ENCODE assay signal across 8 cellular contexts in genomic region chr7:44073664-44074348, GRCh38. TPM values are rescaled to one million over a fixed set of nuclear protein-coding genes. Genes with fewer than 3 reads are reported as not detected.
A peak's percentile ranks its signal among the peaks of the same experiment; 100 is the strongest.
DNase-seq lines count a peak whose midpoint lies in the region; ATAC-seq and TF ChIP-seq lines count a peak whose summit lies in the region.

No MANE protein-coding gene starts in this region.

- peaks cover 0 to 31% (median 10%) of the 10 kb centered on the region in 4 donors for H3K4me1 Mint-ChIP-seq in CD4-positive, CD25-positive, alpha-beta regulatory T cell

- peak; percentile 59 to 74 for ATAC-seq in CD4-positive, CD25-positive, alpha-beta regulatory T cell (ENCODE audit: low read depth in 2 of 2)
- peak; percentile 42 for ATAC-seq in GM21737 (IDR thresholded peaks at IDR 0.05; ENCODE audit: unreplicated experiment)

- no peak for TF ChIP-seq CTCF in RWPE1 (conservative IDR thresholded peaks at IDR 0.05; ENCODE audit: low read depth)
- no peak for TF ChIP-seq CTCF in coronary artery (IDR thresholded peaks at IDR 0.05)

- H3K4me3 Mint-ChIP-seq in CD4-positive, CD25-positive, alpha-beta regulatory T cell, result peak overlapping the region in 1 of 4 donors; percentile 58

- H3K9ac ChIP-seq in mucosa of rectum (ENCODE audit: low read depth in 1 of 2, low read length in 2 of 2), result peak overlapping the region; percentile 52 to 65

- 82% methylated on average over 26 of the region's 26 CpGs for WGBS in thymus

- no peak overlapping the region for H3K27ac Mint-ChIP-seq in CD4-positive, CD25-positive, alpha-beta regulatory T cell

- no peaks in the 10 kb centered on the region for H3K9me3 ChIP-seq in CD4-positive, CD25-positive, alpha-beta regulatory T cell (ENCODE audit: control insufficient read depth in 2 of 2, low read length in 2 of 2)
- no peaks in the 10 kb centered on the region for H3K9me3 ChIP-seq in mucosa of rectum (ENCODE audit: control insufficient read depth in 2 of 2, low read length in 2 of 2)
- no peaks in the 10 kb centered on the region for H3K9me3 ChIP-seq in thymus (ENCODE audit: control insufficient read depth)

- H3K27me3 ChIP-seq in CD4-positive, CD25-positive, alpha-beta regulatory T cell (ENCODE audit: control insufficient read depth, insufficient read depth, low read length), result no peaks in the 10 kb centered on the region
- H3K27me3 ChIP-seq in mucosa of rectum (ENCODE audit: control insufficient read depth in 2 of 2, insufficient read depth in 2 of 2, low read length in 2 of 2) (no peaks in the 10 kb centered on the region), thymus (ENCODE audit: control insufficient read depth, insufficient read depth) (no peaks in the 10 kb centered on the region)

- no peaks in the 10 kb centered on the region for H3K4me1 ChIP-seq in CD4-positive, CD25-positive, alpha-beta regulatory T cell (ENCODE audit: control insufficient read depth, insufficient read depth, low read length, poor library complexity, severe bottlenecking)
- H3K4me1 ChIP-seq in mucosa of rectum (ENCODE audit: control insufficient read depth in 2 of 2, insufficient read depth in 2 of 2, low read length in 2 of 2), result peaks cover 23 to 35% of the 10 kb centered on the region in 2 donors
- peaks cover 10% of the 10 kb centered on the region for H3K4me1 ChIP-seq in thymus (ENCODE audit: control insufficient read depth, insufficient read depth, low read length)

- H3K27me3 Mint-ChIP-seq in CD4-positive, CD25-positive, alpha-beta regulatory T cell, result no peaks in the 10 kb centered on the region

- CTCF ChIA-PET in RWPE1 (lab: Yijun Ruan, JAX), result interaction anchor here (0.6 kb wide), 1 partner anchor 105 kb away, joined by 3 read pairs; no protein-coding TSS in a partner anchor

- no peak overlapping the region for H3K4me3 ChIP-seq in CD4-positive, CD25-positive, alpha-beta regulatory T cell (ENCODE audit: low read depth, low read length)
- H3K4me3 ChIP-seq in coronary artery (peak overlapping the region; percentile 58), mucosa of rectum (ENCODE audit: low read length in 2 of 2) (peak overlapping the region; percentile 15 to 55), thymus (ENCODE audit: low read length) (no peak overlapping the region)

- H3K27ac ChIP-seq in CD4-positive, CD25-positive, alpha-beta regulatory T cell (ENCODE audit: insufficient read depth, low read length, poor library complexity, severe bottlenecking), result peak overlapping the region; percentile 47
- H3K27ac ChIP-seq in RWPE1 (peak overlapping the region; percentile 94), coronary artery (peak overlapping the region; percentile 79 to 91), mucosa of rectum (ENCODE audit: low read depth in 2 of 2, low read length in 2 of 2) (peak overlapping the region; percentile 84 to 85), thymus (ENCODE audit: low read depth) (peak overlapping the region; percentile 55)

- H3K9me3 Mint-ChIP-seq in CD4-positive, CD25-positive, alpha-beta regulatory T cell, result peaks cover 0 to 1% (median 0%) of the 10 kb centered on the region in 7 donors

- POLR2A ChIA-PET in RWPE1 (lab: Yijun Ruan, JAX; ENCODE audit: low non-redundant PET), result no interaction called here

- peaks cover 15% of the 10 kb centered on the region for H3K36me3 Mint-ChIP-seq in CD4-positive, CD25-positive, alpha-beta regulatory T cell

- DNase-seq in CD4-positive, CD25-positive, alpha-beta regulatory T cell, result peak in 1 of 3 donors; percentile 40
- peak; percentile 93 for DNase-seq in RWPE1 (ENCODE audit: low spot score)
- DNase-seq in coronary artery (ENCODE audit: low spot score), result peak; percentile 88
- DNase-seq in stimulated activated naive CD4-positive, alpha-beta T cell treated with Interleukin-2 at 50 U/mL for 16 hours (lab: John Stamatoyannopoulos, UW), result no peak
- no peak for DNase-seq in GM03348 (ENCODE audit: low spot score)

- peaks cover 53% of the 10 kb centered on the region for H3K36me3 ChIP-seq in CD4-positive, CD25-positive, alpha-beta regulatory T cell (ENCODE audit: control insufficient read depth, insufficient read depth, low read length)
- H3K36me3 ChIP-seq in mucosa of rectum (ENCODE audit: control insufficient read depth in 2 of 2, insufficient read depth in 2 of 2, low read length in 2 of 2) (peaks cover 33 to 44% of the 10 kb centered on the region in 2 donors), thymus (ENCODE audit: control insufficient read depth, insufficient read depth) (peaks cover 62% of the 10 kb centered on the region)

RNA-seq across cellular contexts. Expression of gene PGAM2, which starts 8.4 kb away (rescaled TPM):
- total RNA-seq in CD4-positive, CD25-positive, alpha-beta regulatory T cell, result 1.1 TPM
- polyA plus RNA-seq in CD4-positive, CD25-positive, alpha-beta regulatory T cell, result not detected
- polyA plus RNA-seq in thymus, result 5.7 TPM

RNA-seq across cellular contexts. Expression of gene POLM, which starts 8.5 kb away (rescaled TPM):
- total RNA-seq in CD4-positive, CD25-positive, alpha-beta regulatory T cell, result 38.0 TPM
- 10 to 100 TPM; 14.8 to 22.3 (median 20.2) TPM for polyA plus RNA-seq in CD4-positive, CD25-positive, alpha-beta regulatory T cell
- 38.6 TPM for polyA plus RNA-seq in thymus

RNA-seq across cellular contexts. Expression of gene DBNL, which starts 29.3 kb away (rescaled TPM):
- total RNA-seq in CD4-positive, CD25-positive, alpha-beta regulatory T cell, result 104 TPM
- 100 to 1,000 TPM; 138 to 206 (median 186) TPM for polyA plus RNA-seq in CD4-positive, CD25-positive, alpha-beta regulatory T cell
- polyA plus RNA-seq in thymus, result 116 TPM

RNA-seq across cellular contexts. Expression of gene AEBP1, which starts 30.3 kb away (rescaled TPM):
- total RNA-seq in CD4-positive, CD25-positive, alpha-beta regulatory T cell, result 4.1 TPM
- 1 to 10 TPM in 1 of 4 donors, under 1 TPM in 3; 0.51 to 1.7 (median 0.89) TPM for polyA plus RNA-seq in CD4-positive, CD25-positive, alpha-beta regulatory T cell
- 126 TPM for polyA plus RNA-seq in thymus

RNA-seq across cellular contexts. Expression of gene POLD2, which starts 49.5 kb away (rescaled TPM):
- total RNA-seq in CD4-positive, CD25-positive, alpha-beta regulatory T cell, result 37.1 TPM
- 10 to 100 TPM; 53.3 to 59.0 (median 55.0) TPM for polyA plus RNA-seq in CD4-positive, CD25-positive, alpha-beta regulatory T cell
- 44.0 TPM for polyA plus RNA-seq in thymus

Comparison
In these comparisons a context has a peak if more than half of its experiments do, and no peak if none do; other contexts are left out.
1. DNase-seq: peak in RWPE1 (single experiment) and coronary artery (single experiment); none in stimulated activated naive CD4-positive, alpha-beta T cell treated with Interleukin-2 at 50 U/mL for 16 hours (single experiment) and GM03348 (single experiment).
2. H3K4me3 ChIP-seq: peak in coronary artery (single experiment) and mucosa of rectum (2 of 2); none in CD4-positive, CD25-positive, alpha-beta regulatory T cell (single experiment) and thymus (single experiment).
3. Peak in every context shown above with its lines, with median percentiles within 50 percentile points of each other: H3K27ac ChIP-seq.